In genomic region chr1:198157241-198157846, GRCh38 we compare ENCODE assay signal across 8 cellular contexts. TPM values are rescaled to one million over a fixed set of nuclear protein-coding genes. Genes with fewer than 3 reads are reported as not detected.
DNase-seq lines count a peak whose midpoint lies in the region; ATAC-seq and TF ChIP-seq lines count a peak whose summit lies in the region.

No MANE protein-coding gene starts in this region.

- H3K27ac ChIP-seq in spleen = peak overlapping the region; percentile 96 to 100 (median 99)

- H3K4me1 ChIP-seq in spleen = peaks cover 25 to 55% (median 38%) of the 10 kb centered on the region in 6 donors

- H3K27me3 ChIP-seq in spleen (replicated peaks in 1 of 7) = no peaks in the 10 kb centered on the region

- 0 to 2% (median 0%) methylated on average over 40 to 62 of the region's 62 CpGs for WGBS in spleen, 5 donors

- TF ChIP-seq POLR2A in spleen (IDR thresholded peaks at IDR 0.05) = peak in 1 of 3 donors; percentile 61

- DNase-seq in AG08395 (ENCODE audit: low spot score) = peak; percentile 74
- peak; percentile 73 for DNase-seq in NCI-H2227 treated with DMSO at 0.1 percent for 48 hours (lab: John Stamatoyannopoulos, UW)
- DNase-seq in activated CD4-positive, CD25-positive, alpha-beta regulatory T cell treated with anti-CD3 and anti-CD28 coated beads, Interleukin-2, amount 50 U/mL, for 16 hours (ENCODE audit: low read depth, low spot score) = peak; percentile 65
- peak; percentile 80 for DNase-seq in central memory CD4-positive, alpha-beta T cell
- DNase-seq in iris pigment epithelial cell (ENCODE audit: low read depth) = peak; percentile 98
- peak; percentile 96 for DNase-seq in spleen

- peak overlapping the region; percentile 68 to 95 (median 88) for H3K4me3 ChIP-seq in spleen

- intact Hi-C loops in spleen (cut with DNase I; ENCODE audit: low total_unique reads) = no loop called here

- ATAC-seq in GM18907 (IDR thresholded peaks at IDR 0.05; ENCODE audit: unreplicated experiment) (peak; percentile 56), HG03196 (IDR thresholded peaks at IDR 0.05; ENCODE audit: unreplicated experiment) (peak; percentile 47)

- TF ChIP-seq CTCF in spleen (IDR thresholded peaks at IDR 0.05 in 8 of 11, conservative IDR thresholded peaks at IDR 0.05 in 3 of 11) = no peak

- no peaks in the 10 kb centered on the region for H3K9me3 ChIP-seq in spleen

- H3K36me3 ChIP-seq in spleen = no peaks in the 10 kb centered on the region

RNA-seq across cellular contexts. Expression of gene NEK7, which starts 0.5 kb away (rescaled TPM):
- 100 to 1,000 TPM in 3 of 7 donors, 10 to 100 TPM in 4; 65.7 to 120 (median 80.7) TPM for total RNA-seq in spleen
- 10 to 100 TPM; 16.9 to 24.5 (median 17.9) TPM for polyA plus RNA-seq in spleen

Comparison
In these comparisons a context has a peak if more than half of its experiments do, and no peak if none do; other contexts are left out.
1. Peak in every context shown above with its lines: DNase-seq, ATAC-seq, H3K4me3 ChIP-seq and H3K27ac ChIP-seq.